In the genomic region with DNA sequence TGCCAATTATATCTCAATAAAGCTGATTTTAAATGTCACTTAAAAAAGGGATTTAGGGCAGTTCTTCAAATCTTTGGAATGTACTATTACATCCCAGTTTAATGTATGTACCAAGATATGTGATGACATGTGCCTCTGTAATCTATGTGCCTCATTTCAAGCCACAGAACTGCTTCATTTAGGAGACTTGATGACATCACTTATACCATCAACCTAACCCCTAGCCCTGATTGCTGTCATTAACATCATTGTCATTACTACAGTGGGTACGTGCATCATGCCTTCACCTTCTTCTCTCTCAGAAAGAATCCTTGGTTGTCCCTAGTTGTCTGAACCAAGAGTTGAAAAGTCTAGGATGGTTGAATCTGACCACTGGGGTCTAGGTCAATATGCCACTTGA, we compare ENCODE assay signal across 26 cellular contexts.
"Had no signal": no experiment of that assay in that cellular context is flagged by ENCODE, and none has a peak within 500 bp of the region (broad histone marks: within the 10 kb centered on the region; RNA-seq: fewer than 3 reads in every experiment).

No MANE protein-coding gene starts in this region.

- H3K4me3 ChIP-seq: stomach, suprapubic skin, testis, thoracic aorta, thyroid gland, tibial artery, tibial nerve, transverse colon, upper lobe of left lung, upper lobe of right lung, uterus, vagina had no signal

- H3K27me3 ChIP-seq: stomach, suprapubic skin, testis, thyroid gland, tibial artery, tibial nerve, transverse colon, upper lobe of left lung, upper lobe of right lung, uterus, vagina had no signal

- H3K27ac ChIP-seq: stomach, suprapubic skin, testis, thoracic aorta, thyroid gland, tibial artery, tibial nerve, transverse colon, upper lobe of left lung, upper lobe of right lung, uterus, vagina had no signal

- H3K9me3 ChIP-seq: suprapubic skin, testis, thyroid gland, tibial artery, transverse colon, upper lobe of left lung, upper lobe of right lung, uterus, vagina had no signal

- ATAC-seq: stimulated activated effector memory CD8-positive, alpha-beta T cell treated with anti-CD3 and anti-CD28 coated beads, Interleukin-12 subunit alpha, Interleukin-12 subunit beta, amount 100 ng/mL, for 72 hours; stimulated activated memory B cell treated with anti-CD40 and anti-IgM and Interleukin-4, amounts not matched to agents 10 μg/mL and 1 μg/mL and 100 μg/mL, for 72 hours; stimulated activated naive B cell treated with anti-CD40 and anti-IgM and Interleukin-4, amounts not matched to agents 10 μg/mL and 1 μg/mL and 100 μg/mL, for 72 hours; stimulated activated naive CD8-positive, alpha-beta T cell treated with anti-CD3 and anti-CD28 coated beads, Interleukin-15, amount 100 ng/mL, for 72 hours; stimulated activated naive CD8-positive, alpha-beta T cell treated with anti-CD3 and anti-CD28 coated beads, Interleukin-15, Interleukin-2, amounts not matched to agents 100 U/mL and 50 U/mL, for 24 hours; upper lobe of right lung had no signal

- H3K36me3 ChIP-seq: stomach, suprapubic skin, thoracic aorta, thyroid gland, tibial artery, tibial nerve, transverse colon, upper lobe of left lung, upper lobe of right lung, uterus, vagina had no signal

- DNase-seq: stimulated activated CD4-positive, alpha-beta T cell treated with anti-CD3 and anti-CD28 coated beads, Interleukin-2, amount 100 ng/mL, for 48 hours; stimulated activated CD4-positive, alpha-beta T cell treated with anti-CD3 and anti-CD28 coated beads, Interleukin-4, amount 100 ng/mL, for 1 hour; stimulated activated CD4-positive, alpha-beta T cell treated with anti-CD3 and anti-CD28 coated beads, Interleukin-4, amount 100 ng/mL, for 24 hours; stimulated activated CD4-positive, alpha-beta T cell treated with anti-CD3 and anti-CD28 coated beads, Interleukin-4, amount 100 ng/mL, for 4 hours; stimulated activated CD8-positive, alpha-beta memory T cell treated with anti-CD3 and anti-CD28 coated beads, Interleukin-4, amount 100 ng/mL, for 48 hours; stimulated activated naive B cell treated with anti-CD40 and anti-IgM and Interleukin-4, amounts not matched to agents 10 μg/mL and 1 μg/mL and 100 μg/mL, for 72 hours; stimulated activated naive CD4-positive, alpha-beta T cell; stimulated activated naive CD4-positive, alpha-beta T cell treated with Interleukin-2 at 50 U/mL for 16 hours; stimulated activated naive CD8-positive, alpha-beta T cell treated with anti-CD3 and anti-CD28 coated beads, Interleukin-15, amount 100 ng/mL, for 72 hours; stimulated activated naive CD8-positive, alpha-beta T cell treated with anti-CD3 and anti-CD28 coated beads, Interleukin-15, Interleukin-2, amounts not matched to agents 100 U/mL and 50 U/mL, for 24 hours; stomach; substantia nigra; testis; thyroid gland; tibial artery; transverse colon; upper lobe of left lung; upper lobe of right lung; uterus had no signal

- H3K4me1 ChIP-seq: stomach, suprapubic skin, testis, thyroid gland, tibial artery, tibial nerve, transverse colon, upper lobe of left lung, upper lobe of right lung, uterus, vagina had no signal

- FAIRE-seq: urothelium cell line had no signal
